In the genomic region with DNA sequence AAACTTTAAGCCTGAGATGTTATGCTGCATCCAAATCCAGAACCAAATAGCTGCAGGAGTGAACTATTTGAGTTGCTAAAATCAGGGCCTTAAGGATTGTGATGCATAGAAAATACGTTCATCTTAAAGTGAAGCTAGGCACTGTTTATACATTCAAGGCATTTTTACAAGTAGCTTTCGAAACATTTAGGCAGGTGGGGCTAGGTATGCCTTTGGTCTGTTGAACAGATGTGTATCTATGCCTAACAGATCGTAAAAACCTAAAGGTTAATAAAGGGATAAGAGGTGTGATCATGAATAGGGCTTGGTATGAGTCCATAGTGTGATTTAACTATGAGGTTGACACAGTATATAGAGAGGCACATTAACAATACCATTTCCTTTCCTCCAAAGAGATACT, we compare ENCODE assay signal across 14 cellular contexts.
DNase-seq lines count a peak whose midpoint lies in the region; ATAC-seq and TF ChIP-seq lines count a peak whose summit lies in the region.
"Had no signal": no experiment of that assay in that cellular context is flagged by ENCODE, and none has a peak within 500 bp of the region (broad histone marks: within the 10 kb centered on the region; RNA-seq: fewer than 3 reads in every experiment).

No MANE protein-coding gene starts in this region.

- H3K4me3 ChIP-seq in neural progenitor cell: no peak overlapping the region
- no peak overlapping the region for H3K4me3 ChIP-seq in naive thymus-derived CD4-positive, alpha-beta T cell (ENCODE audit: low read length)
- H3K4me3 ChIP-seq: HAP-1 had no signal

- intact Hi-C loops in sciatic nerve (cut with DNase I): no loop called here
- intact Hi-C loops in naive thymus-derived CD4-positive, alpha-beta T cell (cut with micrococcal nuclease): no loop called here

- no peak overlapping the region for H3K4me2 ChIP-seq in neural progenitor cell

- H3K27me3 ChIP-seq in neural progenitor cell: no peaks in the 10 kb centered on the region
- H3K27me3 ChIP-seq in naive thymus-derived CD4-positive, alpha-beta T cell (ENCODE audit: control insufficient read depth in 2 of 2, insufficient read depth in 2 of 2, low read length in 2 of 2): no peaks in the 10 kb centered on the region

- H3K4me1 ChIP-seq in neural progenitor cell: peaks cover 3% of the 10 kb centered on the region
- H3K4me1 ChIP-seq in naive thymus-derived CD4-positive, alpha-beta T cell (ENCODE audit: control insufficient read depth in 2 of 2, insufficient read depth in 2 of 2, low read length in 2 of 2): no peaks in the 10 kb centered on the region

- H3K4me1 Mint-ChIP-seq in neural progenitor cell (no peaks in the 10 kb centered on the region), type B pancreatic cell (ENCODE audit: unreplicated experiment) (no peaks in the 10 kb centered on the region)
- no peaks in the 10 kb centered on the region for H3K4me1 Mint-ChIP-seq in naive thymus-derived CD4-positive, alpha-beta T cell
- H3K4me1 Mint-ChIP-seq: CD14-positive monocyte had no signal

- no peaks in the 10 kb centered on the region for H4K20me1 ChIP-seq in neural progenitor cell (ENCODE audit: low read depth)

- no peaks in the 10 kb centered on the region for H3K27me3 Mint-ChIP-seq in neural progenitor cell (ENCODE audit: insufficient read depth, low read depth)
- no peaks in the 10 kb centered on the region for H3K27me3 Mint-ChIP-seq in type B pancreatic cell
- H3K27me3 Mint-ChIP-seq in naive thymus-derived CD4-positive, alpha-beta T cell: no peaks in the 10 kb centered on the region

- H3K27ac Mint-ChIP-seq in neural progenitor cell (no peak overlapping the region), type B pancreatic cell (no peak overlapping the region)
- H3K27ac Mint-ChIP-seq in naive thymus-derived CD4-positive, alpha-beta T cell: no peak overlapping the region
- H3K27ac Mint-ChIP-seq: CD14-positive monocyte; CD8-positive, alpha-beta T cell had no signal

- H3K4me3 Mint-ChIP-seq in neural progenitor cell (no peak overlapping the region), type B pancreatic cell (no peak overlapping the region)
- no peak overlapping the region for H3K4me3 Mint-ChIP-seq in naive thymus-derived CD4-positive, alpha-beta T cell
- H3K4me3 Mint-ChIP-seq: CD14-positive monocyte; CD8-positive, alpha-beta T cell had no signal

- peak overlapping the region; percentile 6 for H2AFZ ChIP-seq in neural progenitor cell (replicated peaks)

- H3K9me3 ChIP-seq in neural progenitor cell (ENCODE audit: low read depth): no peaks in the 10 kb centered on the region
- H3K9me3 ChIP-seq in naive thymus-derived CD4-positive, alpha-beta T cell (ENCODE audit: control insufficient read depth in 2 of 3, low read length in 3 of 3): peaks cover 0 to 7% (median 0%) of the 10 kb centered on the region in 3 experiments
- H3K9me3 ChIP-seq: HAP-1 had no signal

- TF ChIP-seq CTCF in neural progenitor cell (IDR thresholded peaks at IDR 0.05) (no peak), type B pancreatic cell (conservative IDR thresholded peaks at IDR 0.05) (no peak)

- H3K36me3 Mint-ChIP-seq in neural progenitor cell (no peaks in the 10 kb centered on the region), type B pancreatic cell (no peaks in the 10 kb centered on the region)
- no peaks in the 10 kb centered on the region for H3K36me3 Mint-ChIP-seq in naive thymus-derived CD4-positive, alpha-beta T cell
- H3K36me3 Mint-ChIP-seq: CD14-positive monocyte; CD8-positive, alpha-beta T cell had no signal

- H3K9ac ChIP-seq in neural progenitor cell: no peak overlapping the region

- no peaks in the 10 kb centered on the region for H3K79me2 ChIP-seq in neural progenitor cell (ENCODE audit: low read depth)

- H3K27ac ChIP-seq in neural progenitor cell: no peak overlapping the region
- no peak overlapping the region for H3K27ac ChIP-seq in naive thymus-derived CD4-positive, alpha-beta T cell (ENCODE audit: low read depth, low read length)
- H3K27ac ChIP-seq: 22Rv1 had no signal

- ATAC-seq in sciatic nerve: no peak
- ATAC-seq in naive thymus-derived CD4-positive, alpha-beta T cell: no peak
- ATAC-seq: CD8-positive, alpha-beta T cell had no signal

- H3K9me3 Mint-ChIP-seq in neural progenitor cell: no peaks in the 10 kb centered on the region
- peaks cover 9% of the 10 kb centered on the region for H3K9me3 Mint-ChIP-seq in type B pancreatic cell
- H3K9me3 Mint-ChIP-seq in naive thymus-derived CD4-positive, alpha-beta T cell: peaks cover 0 to 11% (median 1%) of the 10 kb centered on the region in 11 donors

- DNase-seq in NCI-H1417 (lab: John Stamatoyannopoulos, UW): peak in 2 of 3 experiments; percentile 32 to 63
- no peak for DNase-seq in NCI-H1417 treated with DMSO at 0.1 percent for 48 hours (lab: John Stamatoyannopoulos, UW)
- peak; percentile 77 for DNase-seq in HT-29 (ENCODE audit: low spot score)
- peak; percentile 78 for DNase-seq in NCI-H69 (lab: John Stamatoyannopoulos, UW)
- no peak for DNase-seq in neural progenitor cell (ENCODE audit: low spot score)
- DNase-seq in type B pancreatic cell (ENCODE audit: extremely low spot score, unreplicated experiment): no peak
- no peak for DNase-seq in sciatic nerve (ENCODE audit: low spot score)
- no peak for DNase-seq in naive thymus-derived CD4-positive, alpha-beta T cell
- DNase-seq: CD8-positive, alpha-beta T cell; COR-L47; DMS53 had no signal

- POLR2A ChIA-PET in naive thymus-derived CD4-positive, alpha-beta T cell (lab: Charles Lee): no interaction called here

- no peaks in the 10 kb centered on the region for H3K36me3 ChIP-seq in neural progenitor cell
- no peaks in the 10 kb centered on the region for H3K36me3 ChIP-seq in naive thymus-derived CD4-positive, alpha-beta T cell (ENCODE audit: control insufficient read depth in 2 of 3, insufficient read depth in 3 of 3, low read length in 3 of 3)
- H3K36me3 ChIP-seq: HAP-1 had no signal

- H3F3A ChIP-seq in neural progenitor cell (ENCODE audit: low read depth): no peaks in the 10 kb centered on the region

- CTCF ChIA-PET in naive thymus-derived CD4-positive, alpha-beta T cell (lab: Charles Lee): interaction anchor here (0.7 kb wide), 1 partner anchor 99 kb away, joined by 3 read pairs; no protein-coding TSS in a partner anchor

Comparison
In these comparisons a context has a peak if more than half of its experiments do, and no peak if none do; other contexts are left out.
1. DNase-seq: peak in NCI-H1417 (2 of 3), HT-29 (single experiment) and NCI-H69 (single experiment); none in NCI-H1417 treated with DMSO at 0.1 percent for 48 hours (single experiment), neural progenitor cell (single experiment), type B pancreatic cell (single experiment), sciatic nerve (single experiment) and naive thymus-derived CD4-positive, alpha-beta T cell (0 of 9).